Comparison of ENCODE assay signal across 8 cellular contexts in the genomic region with DNA sequence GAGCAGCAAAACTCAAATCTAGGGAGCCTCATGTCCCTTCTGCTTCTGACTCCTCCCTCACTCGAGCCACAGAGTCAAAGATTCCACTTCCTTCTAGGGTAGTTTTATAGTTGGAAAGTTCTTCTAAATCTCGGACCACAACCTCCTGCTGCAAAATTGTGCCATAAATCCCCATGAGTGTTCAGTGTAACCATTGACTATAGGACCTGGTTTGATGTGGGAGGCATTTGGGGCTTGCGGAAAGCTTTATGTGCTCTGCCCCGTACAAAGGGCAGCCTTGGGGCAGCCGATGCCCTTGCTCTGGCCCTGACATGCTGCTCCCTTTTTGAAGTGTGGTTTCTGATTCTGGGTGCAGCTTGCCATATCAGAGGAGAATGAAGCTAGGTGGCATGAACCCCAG. TPM values are rescaled to one million over a fixed set of nuclear protein-coding genes. Genes with fewer than 3 reads are reported as not detected.
DNase-seq lines count a peak whose midpoint lies in the region; ATAC-seq and TF ChIP-seq lines count a peak whose summit lies in the region.
"Had no signal": no experiment of that assay in that cellular context is flagged by ENCODE, and none has a peak within 500 bp of the region (broad histone marks: within the 10 kb centered on the region; RNA-seq: fewer than 3 reads in every experiment).

No MANE protein-coding gene starts in this region.

- in situ Hi-C loops in mammary epithelial cell (cut with MboI; ENCODE audit: low sequenced_read_pairs in 2 of 2), result no loop called here

- H3K27me3 ChIP-seq in mammary epithelial cell (ENCODE audit: insufficient read depth, low read length), result no peaks in the 10 kb centered on the region

- no peak overlapping the region for H3K27ac ChIP-seq in mammary epithelial cell (ENCODE audit: insufficient read depth, low read depth, low read length)

- dilution Hi-C loops in mammary epithelial cell (cut with HindIII; ENCODE audit: low sequenced_read_pairs), result no loop called here

- peaks cover 3% of the 10 kb centered on the region for H3K36me3 Mint-ChIP-seq in effector memory CD8-positive, alpha-beta T cell (ENCODE audit: insufficient read depth)

- TF ChIP-seq CTCF in mammary epithelial cell (conservative IDR thresholded peaks at IDR 0.05 in 1 of 2, IDR thresholded peaks at IDR 0.05 in 1 of 2; ENCODE audit: extremely low read depth in 1 of 2, insufficient read depth in 1 of 2, low read depth in 1 of 2, low read length in 2 of 2), result no peak

- no peak overlapping the region for H3K4me3 ChIP-seq in mammary epithelial cell (replicated peaks in 1 of 3; ENCODE audit: insufficient read depth in 1 of 3, low read depth in 2 of 3, low read length in 3 of 3)

- no peaks in the 10 kb centered on the region for H3K9me3 ChIP-seq in mammary epithelial cell (replicated peaks; ENCODE audit: insufficient read depth, low read length)

- H3K4me1 ChIP-seq in mammary epithelial cell (ENCODE audit: insufficient read depth, low read length), result peaks cover 3% of the 10 kb centered on the region

- intact Hi-C loops in mammary epithelial cell (cut with micrococcal nuclease), result no loop called here

- H3K79me2 ChIP-seq in mammary epithelial cell (ENCODE audit: insufficient read depth, low read length), result no peaks in the 10 kb centered on the region

- no peaks in the 10 kb centered on the region for H3K9me3 Mint-ChIP-seq in effector memory CD8-positive, alpha-beta T cell

- H3K36me3 ChIP-seq in mammary epithelial cell (ENCODE audit: insufficient read depth, low read length), result no peaks in the 10 kb centered on the region

- H3K9ac ChIP-seq in mammary epithelial cell (ENCODE audit: insufficient read depth, low read length), result no peak overlapping the region

- no TSS peak for BruUV-seq in mammary epithelial cell (replicated peaks; lab: Mats Ljungman, UMichigan)

- peak overlapping the region; percentile 26 for H2AFZ ChIP-seq in mammary epithelial cell (ENCODE audit: low read depth, low read length)

- no peak overlapping the region for H3K4me3 Mint-ChIP-seq in effector memory CD8-positive, alpha-beta T cell

- H3K27ac Mint-ChIP-seq in effector memory CD8-positive, alpha-beta T cell, result peak overlapping the region in 1 of 2 donors; percentile 22

- DNase-seq in GM03348 (ENCODE audit: low spot score) (peak; percentile 75), NOMO-1 (lab: John Stamatoyannopoulos, UW; ENCODE audit: unreplicated experiment in 2 of 2) (peak; percentile 87 to 95), mammary epithelial cell (no peak), renal cortical epithelial cell (ENCODE audit: low read depth) (peak; percentile 91), cerebellar nuclear complex (lab: John Stamatoyannopoulos, UW) (no peak)
- no peak for DNase-seq in effector memory CD8-positive, alpha-beta T cell
- DNase-seq: NCI-H2081 treated with DMSO at 0.1 percent for 48 hours had no signal

- peaks cover 9 to 12% of the 10 kb centered on the region in 2 donors for H3K4me1 Mint-ChIP-seq in effector memory CD8-positive, alpha-beta T cell (ENCODE audit: low read depth in 2 of 2)

- CTCF ChIA-PET in mammary epithelial cell (lab: Charles Lee; ENCODE audit: low non-redundant PET), result no interaction called here

- H3K4me2 ChIP-seq in mammary epithelial cell (ENCODE audit: insufficient read depth, low read depth, low read length), result no peak overlapping the region

- no peaks in the 10 kb centered on the region for H3K27me3 Mint-ChIP-seq in effector memory CD8-positive, alpha-beta T cell

- WGBS in mammary epithelial cell (ENCODE audit: low coverage, missing lambda C conversion rate), result 55% methylated on average over 4 of the region's 5 CpGs

- H4K20me1 ChIP-seq in mammary epithelial cell (ENCODE audit: insufficient read depth, low read length), result no peaks in the 10 kb centered on the region

- ATAC-seq in effector memory CD8-positive, alpha-beta T cell (replicated peaks), result no peak
- ATAC-seq in HG03432 (IDR thresholded peaks at IDR 0.05; ENCODE audit: unreplicated experiment), result no peak

RNA-seq across cellular contexts. Expression of gene IER3, which starts 43.6 kb away (rescaled TPM):
- 100 to 1,000 TPM in 1 of 2 donors, 10 to 100 TPM in 1; 68.8 to 390 TPM for total RNA-seq in mammary epithelial cell
- 121 TPM for polyA plus RNA-seq in mammary epithelial cell
- 81.4 TPM for polyA minus RNA-seq in mammary epithelial cell
- total RNA-seq in renal cortical epithelial cell, result 56.6 and 249 TPM in 2 replicates

RNA-seq across cellular contexts. Expression of gene FLOT1, which starts 45.5 kb away (rescaled TPM):
- total RNA-seq in mammary epithelial cell, result 10 to 100 TPM; 53.9 to 57.5 TPM
- polyA plus RNA-seq in mammary epithelial cell, result 63.7 TPM
- 47.4 TPM for polyA minus RNA-seq in mammary epithelial cell
- 19.4 and 100 TPM in 2 replicates for total RNA-seq in renal cortical epithelial cell

Comparison
In these comparisons a context has a peak if more than half of its experiments do, and no peak if none do; other contexts are left out.
1. DNase-seq: peak in GM03348 (single experiment), NOMO-1 (2 of 2) and renal cortical epithelial cell (single experiment); none in mammary epithelial cell (single experiment), effector memory CD8-positive, alpha-beta T cell (0 of 3) and cerebellar nuclear complex (0 of 2).